ENCODE assay signal across 9 cellular contexts in the genomic region with DNA sequence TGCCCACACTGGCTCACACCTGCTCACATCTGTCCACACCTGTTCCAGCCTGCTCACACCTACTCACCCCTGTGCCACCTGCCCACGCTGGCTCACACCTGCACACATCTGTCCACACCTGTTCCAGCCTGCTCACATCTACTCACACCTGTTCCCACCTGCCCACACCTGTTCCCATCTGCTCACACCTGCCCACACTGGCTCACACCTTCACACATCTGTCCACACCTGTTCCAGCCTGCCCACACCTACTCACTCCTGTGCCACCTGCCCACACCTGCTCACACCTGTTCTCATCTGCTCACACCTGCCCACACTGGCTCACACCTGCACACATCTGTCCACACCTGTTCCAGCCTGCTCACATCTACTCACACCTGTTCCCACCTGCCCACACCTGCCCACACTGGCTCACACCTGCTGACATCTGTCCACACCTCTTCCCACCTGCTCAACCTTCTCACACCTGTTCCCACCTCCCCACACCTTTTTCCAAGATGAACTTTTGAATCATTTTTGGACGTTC. TPM values are rescaled to one million over a fixed set of nuclear protein-coding genes. Genes with fewer than 3 reads are reported as not detected.
DNase-seq lines count a peak whose midpoint lies in the region; ATAC-seq, FAIRE-seq and TF ChIP-seq lines count a peak whose summit lies in the region.
"Not testable (repeated sequence)": the region's sequence is repeated elsewhere in the genome, so short reads cannot be mapped to it uniquely, and the experiment has no call there.
"Had no signal": no experiment of that assay in that cellular context is flagged by ENCODE, and none has a peak within 500 bp of the region (broad histone marks: within the 10 kb centered on the region; RNA-seq: fewer than 3 reads in every experiment).

No MANE protein-coding gene starts in this region.

- not testable (repeated sequence) for BruUV-seq in K562 (replicated peaks; lab: Mats Ljungman, UMichigan)

- POLR2A ChIA-PET in CD8-positive, alpha-beta memory T cell (lab: Charles Lee); HEK293 (lab: Yijun Ruan, JAX); T-cell (lab: Charles Lee); naive thymus-derived CD4-positive, alpha-beta T cell (lab: Charles Lee): not testable (repeated sequence)
- POLR2A ChIA-PET in K562 (lab: Yijun Ruan, JAX) = interaction anchor here (0.8 kb wide), 1 partner anchor 33 kb away, joined by 3 read pairs; no protein-coding TSS in a partner anchor

- peak overlapping the region; percentile 40 for H3K23ac ChIP-seq in neuronal stem cell (ENCODE audit: low read depth, low read length, poor library complexity)

- H4K20me1 ChIP-seq in K562 (replicated peaks; ENCODE audit: control insufficient read depth, insufficient read depth, low read length) = peaks cover 38% of the 10 kb centered on the region

- not testable (repeated sequence) for H3K9me1 ChIP-seq in K562 (ENCODE audit: control insufficient read depth, insufficient read depth, low read length)

- H3K18ac ChIP-seq in neuronal stem cell (ENCODE audit: low read length) = not testable (repeated sequence)

- H3K4me1 ChIP-seq in CD8-positive, alpha-beta memory T cell (ENCODE audit: insufficient read depth, low read length) = peaks cover 12% of the 10 kb centered on the region
- H3K4me1 ChIP-seq in HEK293 (ENCODE audit: control insufficient read depth, insufficient read depth, low read length); neuronal stem cell (ENCODE audit: control insufficient read depth in 2 of 2, insufficient read depth in 1 of 2, low read depth in 1 of 2, low read length in 2 of 2): not testable (repeated sequence)
- peaks cover 0 to 28% of the 10 kb centered on the region in 2 experiments; a peak in 2 of 5 replicates for H3K4me1 ChIP-seq in K562 (replicated peaks in 1 of 2; ENCODE audit: control insufficient read depth in 2 of 2, insufficient read depth in 2 of 2, low read length in 2 of 2)
- H3K4me1 ChIP-seq in naive thymus-derived CD4-positive, alpha-beta T cell (ENCODE audit: control insufficient read depth in 2 of 2, insufficient read depth in 2 of 2, low read length in 2 of 2) = peaks cover 0 to 11% of the 10 kb centered on the region in 2 donors

- peaks cover 19 to 27% (median 25%) of the 10 kb centered on the region in 3 donors for H3K4me1 Mint-ChIP-seq in CD8-positive, alpha-beta memory T cell
- H3K4me1 Mint-ChIP-seq in T-cell = peaks cover 0 to 27% (median 14%) of the 10 kb centered on the region in 3 donors
- H3K4me1 Mint-ChIP-seq in glutamatergic neuron (ENCODE audit: low read depth, unreplicated experiment) = not testable (repeated sequence)
- peaks cover 0 to 15% (median 6%) of the 10 kb centered on the region in 7 donors for H3K4me1 Mint-ChIP-seq in naive thymus-derived CD4-positive, alpha-beta T cell

- FAIRE-seq in K562 (lab: Jason Lieb, UNC) = not testable (repeated sequence)

- not testable (repeated sequence) for H3K4me2 ChIP-seq in K562 (ENCODE audit: insufficient read depth, low read length); neuronal stem cell (ENCODE audit: insufficient read depth, low read length, poor library complexity, severe bottlenecking)

- in situ Hi-C loops in K562 (cut with MboI) = not testable (repeated sequence)

- not testable (repeated sequence) for H3K9ac ChIP-seq in K562 (ENCODE audit: insufficient read depth in 1 of 2, low read depth in 2 of 2, low read length in 2 of 2); neuronal stem cell (ENCODE audit: low read depth, low read length, poor library complexity)

- peaks cover 24 to 57% of the 10 kb centered on the region in 2 donors for H3K27me3 Mint-ChIP-seq in CD8-positive, alpha-beta memory T cell
- peaks cover 45 to 66% of the 10 kb centered on the region in 2 donors for H3K27me3 Mint-ChIP-seq in T-cell
- H3K27me3 Mint-ChIP-seq in glutamatergic neuron (ENCODE audit: unreplicated experiment) = peaks cover 20% of the 10 kb centered on the region
- H3K27me3 Mint-ChIP-seq in naive thymus-derived CD4-positive, alpha-beta T cell = peaks cover 46 to 54% (median 47%) of the 10 kb centered on the region in 5 donors

- not testable (repeated sequence) for H3K27ac ChIP-seq in CD8-positive, alpha-beta memory T cell (ENCODE audit: low read depth, low read length); HEK293 (ENCODE audit: extremely low read depth, low read depth, low read length); K562 (ENCODE audit: extremely low read depth, low read depth, low read length); naive thymus-derived CD4-positive, alpha-beta T cell (ENCODE audit: low read depth, low read length); neuronal stem cell (replicated peaks; ENCODE audit: low read length)

- H4K91ac ChIP-seq in neuronal stem cell (ENCODE audit: low read depth, low read length, poor library complexity) = not testable (repeated sequence)

- H3K9me3 Mint-ChIP-seq in CD8-positive, alpha-beta memory T cell; T-cell: not testable (repeated sequence)
- H3K9me3 Mint-ChIP-seq in glutamatergic neuron (ENCODE audit: unreplicated experiment) = peaks cover 23% of the 10 kb centered on the region
- H3K9me3 Mint-ChIP-seq in naive thymus-derived CD4-positive, alpha-beta T cell = peaks cover 0 to 14% (median 8%) of the 10 kb centered on the region in 11 donors

- not testable (repeated sequence) for H3K4ac ChIP-seq in neuronal stem cell (ENCODE audit: low read length)

- not testable (repeated sequence) for H4K8ac ChIP-seq in neuronal stem cell (ENCODE audit: low read depth, low read length)

- TF ChIP-seq EP300 in K562 (IDR thresholded peaks at IDR 0.05; ENCODE audit: low read length) = not testable (repeated sequence)

- H2BK12ac ChIP-seq in neuronal stem cell (ENCODE audit: low read length) = not testable (repeated sequence)

- H3K79me2 ChIP-seq in K562 (ENCODE audit: control insufficient read depth, insufficient read depth, low read length) = not testable (repeated sequence)

- TF ChIP-seq POLR2A in K562 (conservative IDR thresholded peaks at IDR 0.05) = not testable (repeated sequence)

- not testable (repeated sequence) for H3K79me1 ChIP-seq in neuronal stem cell (ENCODE audit: low read depth, low read length)

- H2BK15ac ChIP-seq in neuronal stem cell (ENCODE audit: low read length) = not testable (repeated sequence)

- WGBS in K562 (ENCODE audit: insufficient coverage, low coverage, missing lambda C conversion rate) = 0% methylated on average over 2 of the region's 2 CpGs
- no CpG with 5 or more reads among the region's 2 CpGs for WGBS in neuronal stem cell (ENCODE audit: extremely low coverage in 2 of 2, insufficient read length in 2 of 2, insufficient replicate concordance in 1 of 2), 2 donors

- H2AK5ac ChIP-seq in neuronal stem cell (ENCODE audit: low read depth, low read length) = not testable (repeated sequence)

- H3K4me3 Mint-ChIP-seq in CD8-positive, alpha-beta memory T cell = peak overlapping the region in 4 of 7 donors; percentile 47 to 77 (median 55)
- H3K4me3 Mint-ChIP-seq in T-cell = peak overlapping the region in 2 of 3 donors; percentile 29 to 60
- peak overlapping the region; percentile 53 for H3K4me3 Mint-ChIP-seq in glutamatergic neuron (ENCODE audit: unreplicated experiment)
- peak overlapping the region in 8 of 10 donors; percentile 6 to 74 (median 39) for H3K4me3 Mint-ChIP-seq in naive thymus-derived CD4-positive, alpha-beta T cell

- not testable (repeated sequence) for ATAC-seq in T-cell (replicated peaks in 1 of 4); K562; naive thymus-derived CD4-positive, alpha-beta T cell

- not testable (repeated sequence) for TF ChIP-seq RAD21 in K562 (CRISPR knock-in tag; conservative IDR thresholded peaks at IDR 0.05 in 1 of 2, IDR thresholded peaks at IDR 0.05 in 1 of 2)

- not testable (repeated sequence) for DNase-seq in CD8-positive, alpha-beta memory T cell; T-cell; K562 (ENCODE audit: extremely low read depth in 1 of 4, low spot score in 3 of 4); glutamatergic neuron; naive thymus-derived CD4-positive, alpha-beta T cell; neuronal stem cell (ENCODE audit: low spot score)

- H2AFZ ChIP-seq in K562 (ENCODE audit: low read depth, low read length); neuronal stem cell (ENCODE audit: low read length): not testable (repeated sequence)

- TF ChIP-seq CTCF in HEK293 (tag by site-specific recombination; IDR thresholded peaks at IDR 0.05); K562 (IDR thresholded peaks at IDR 0.05 in 2 of 3, conservative IDR thresholded peaks at IDR 0.05 in 1 of 3; ENCODE audit: insufficient read depth in 2 of 3, low read depth in 1 of 3, low read length in 3 of 3); glutamatergic neuron (IDR thresholded peaks at IDR 0.05; ENCODE audit: partially characterized antibody, unreplicated experiment): not testable (repeated sequence)

- peak overlapping the region in 1 of 8 donors; percentile 86 for H3K27ac Mint-ChIP-seq in CD8-positive, alpha-beta memory T cell
- H3K27ac Mint-ChIP-seq in T-cell = peak overlapping the region in 1 of 2 donors; percentile 16
- peak overlapping the region; percentile 81 for H3K27ac Mint-ChIP-seq in glutamatergic neuron (ENCODE audit: unreplicated experiment)
- peak overlapping the region in 3 of 9 donors; percentile 27 to 65 (median 28) for H3K27ac Mint-ChIP-seq in naive thymus-derived CD4-positive, alpha-beta T cell

- H3K36me3 ChIP-seq in CD8-positive, alpha-beta memory T cell (ENCODE audit: insufficient read depth, low read length); HEK293 (ENCODE audit: control insufficient read depth in 2 of 2, insufficient read depth in 1 of 2, low read length in 2 of 2); K562 (ENCODE audit: control insufficient read depth, insufficient read depth, low read length); naive thymus-derived CD4-positive, alpha-beta T cell (ENCODE audit: control insufficient read depth in 2 of 3, insufficient read depth in 3 of 3, low read length in 3 of 3); neuronal stem cell (replicated peaks in 1 of 2; ENCODE audit: control insufficient read depth in 2 of 2, insufficient read depth in 2 of 2, low read length in 2 of 2): not testable (repeated sequence)

- not testable (repeated sequence) for H3K4me3 ChIP-seq in CD8-positive, alpha-beta memory T cell (ENCODE audit: low read length); HEK293 (ENCODE audit: low read depth, low read length); K562; naive thymus-derived CD4-positive, alpha-beta T cell (ENCODE audit: low read length)
- H3K4me3 ChIP-seq in neuronal stem cell (ENCODE audit: low read length in 2 of 2) = peak overlapping the region in 1 of 2 donors; percentile 40

- H3K14ac ChIP-seq in neuronal stem cell (ENCODE audit: low read length) = not testable (repeated sequence)

- intact Hi-C loops in K562 (cut with micrococcal nuclease); naive thymus-derived CD4-positive, alpha-beta T cell (cut with micrococcal nuclease): not testable (repeated sequence)

- H3K36me3 Mint-ChIP-seq in CD8-positive, alpha-beta memory T cell; T-cell; glutamatergic neuron (ENCODE audit: unreplicated experiment); naive thymus-derived CD4-positive, alpha-beta T cell: not testable (repeated sequence)

- not testable (repeated sequence) for H3K9me3 ChIP-seq in CD8-positive, alpha-beta memory T cell (ENCODE audit: low read length); HEK293 (ENCODE audit: control insufficient read depth, insufficient read depth, low read depth, low read length); K562 (replicated peaks; ENCODE audit: control insufficient read depth, insufficient read depth, low read depth, low read length); naive thymus-derived CD4-positive, alpha-beta T cell (ENCODE audit: control insufficient read depth in 2 of 3, low read length in 3 of 3); neuronal stem cell (replicated peaks in 1 of 2; ENCODE audit: control insufficient read depth in 2 of 2, insufficient read depth in 1 of 2, low read depth in 1 of 2, low read length in 2 of 2)

- H2BK5ac ChIP-seq in neuronal stem cell (ENCODE audit: low read length) = not testable (repeated sequence)

- not testable (repeated sequence) for H2BK120ac ChIP-seq in neuronal stem cell (ENCODE audit: low read depth, low read length)

- peaks cover 20% of the 10 kb centered on the region for H3K27me3 ChIP-seq in CD8-positive, alpha-beta memory T cell (ENCODE audit: insufficient read depth, low read length, poor library complexity, severe bottlenecking)
- H3K27me3 ChIP-seq in K562 (ENCODE audit: control insufficient read depth in 2 of 2, insufficient read depth in 2 of 2, low read length in 2 of 2) = peaks cover 49 to 85% of the 10 kb centered on the region in 2 experiments; a peak in 4 of 5 replicates
- not testable (repeated sequence) for H3K27me3 ChIP-seq in naive thymus-derived CD4-positive, alpha-beta T cell (ENCODE audit: control insufficient read depth in 2 of 2, insufficient read depth in 2 of 2, low read length in 2 of 2)
- H3K27me3 ChIP-seq in neuronal stem cell (ENCODE audit: control insufficient read depth in 3 of 3, insufficient read depth in 3 of 3, low read depth in 1 of 3, low read length in 3 of 3) = peaks cover 9 to 72% (median 35%) of the 10 kb centered on the region in 3 experiments

- CTCF ChIA-PET in CD8-positive, alpha-beta memory T cell (lab: Charles Lee); T-cell (lab: Charles Lee); K562 (lab: Yijun Ruan, JAX; ENCODE audit: low intra/inter-chr PET ratio); naive thymus-derived CD4-positive, alpha-beta T cell (lab: Charles Lee): not testable (repeated sequence)
- CTCF ChIA-PET in HEK293 (lab: Yijun Ruan, JAX) = interaction anchor here (0.7 kb wide), 1 partner anchor 123 kb away, joined by 6 read pairs; no protein-coding TSS in a partner anchor

RNA-seq across cellular contexts. Expression of gene SLC6A19, which starts 43.9 kb away (rescaled TPM):
- not detected for total RNA-seq in CD8-positive, alpha-beta memory T cell
- not detected for polyA plus RNA-seq in CD8-positive, alpha-beta memory T cell
- total RNA-seq in T-cell = under 1 TPM in 1 of 5 donors, not detected in 4; 0.06 TPM
- total RNA-seq in K562 (2011; cell fraction: chromatin; rRNA removed; ENCODE audit: low replicate concordance) = 1.7 and 3.2 TPM in 2 replicates
- 2.1 and 2.2 TPM in 2 replicates for total RNA-seq in K562 (2011; cell fraction: nucleolus; rRNA removed)
- 1.5 and 1.6 TPM in 2 replicates for total RNA-seq in K562 (2011; cell fraction: nucleoplasm; rRNA removed)
- total RNA-seq in K562 (2014; rRNA removed) = 0.59 and 1.3 TPM in 2 replicates
- 0.26 and 0.47 TPM in 2 replicates for total RNA-seq in K562 (2014; rRNA removed; fragmentation: Illumina TruSeq; extraction: Trizol)
- 0.43 and 0.49 TPM in 2 replicates for total RNA-seq in K562 (2015; rRNA removed; fragmentation: Illumina TruSeq; extraction: Trizol)
- total RNA-seq in K562 (2021) = 1.3 and 1.6 TPM in 2 replicates
- 0.26 and 0.65 TPM in 2 replicates for polyA plus RNA-seq in K562 (2011; rRNA removed)
- polyA plus RNA-seq in K562 (2011; cell fraction: cytosol; rRNA removed) = 0.27 and 1.1 TPM in 2 replicates
- 1.4 and 5.0 TPM in 2 replicates for polyA plus RNA-seq in K562 (2011; cell fraction: nucleus; rRNA removed)
- 4.1 and 5.2 TPM in 2 replicates for polyA plus RNA-seq in K562 (2012)
- 0.74 and 1.1 TPM in 2 replicates for polyA plus RNA-seq in K562 (2014; fragmentation: Illumina TruSeq; extraction: Trizol)
- polyA plus RNA-seq in K562 (2014; fragmentation: Nextera tagmentation; extraction: Ambion mirVana) = under 1 TPM; 0.03 to 0.04 TPM
- 1.0 and 1.1 TPM in 2 replicates for polyA plus RNA-seq in K562 (2014; rRNA removed)
- polyA minus RNA-seq in K562 (2011; rRNA and poly(A)+ RNA removed) = 0.21 and 1.3 TPM in 2 replicates
- polyA minus RNA-seq in K562 (2011; cell fraction: cytosol; rRNA and poly(A)+ RNA removed) = 0.27 and 0.95 TPM in 2 replicates
- 0.22 and 0.67 TPM in 2 replicates for polyA minus RNA-seq in K562 (2011; cell fraction: nucleus; rRNA and poly(A)+ RNA removed)
- not detected for total RNA-seq in glutamatergic neuron (ENCODE audit: unreplicated experiment)
- total RNA-seq in naive thymus-derived CD4-positive, alpha-beta T cell = not detected
- polyA plus RNA-seq in naive thymus-derived CD4-positive, alpha-beta T cell = not detected
- polyA plus RNA-seq in neuronal stem cell (2013, experiment 1 of 2) = not detected
- polyA plus RNA-seq in neuronal stem cell (2013, experiment 2 of 2) = not detected
- total RNA-seq: HT-29 had no signal
- polyA plus RNA-seq: CD14-positive monocyte had no signal

RNA-seq across cellular contexts. Expression of gene SLC12A7, which starts 45.7 kb away (rescaled TPM):
- 1 to 10 TPM; 4.9 to 6.6 TPM for total RNA-seq in CD8-positive, alpha-beta memory T cell
- 20.0 TPM for polyA plus RNA-seq in CD8-positive, alpha-beta memory T cell
- total RNA-seq in T-cell = 10 to 100 TPM; 33.7 to 97.4 (median 41.2) TPM
- total RNA-seq in K562 (2011; cell fraction: chromatin; rRNA removed; ENCODE audit: low replicate concordance) = 13.6 and 46.2 TPM in 2 replicates
- total RNA-seq in K562 (2011; cell fraction: nucleolus; rRNA removed) = 15.9 and 26.2 TPM in 2 replicates
- total RNA-seq in K562 (2011; cell fraction: nucleoplasm; rRNA removed) = 8.9 and 10.9 TPM in 2 replicates
- 1.1 and 1.3 TPM in 2 replicates for total RNA-seq in K562 (2014; rRNA removed)
- total RNA-seq in K562 (2014; rRNA removed; fragmentation: Illumina TruSeq; extraction: Trizol) = 0.11 and 0.22 TPM in 2 replicates
- 0.51 and 0.53 TPM in 2 replicates for total RNA-seq in K562 (2015; rRNA removed; fragmentation: Illumina TruSeq; extraction: Trizol)
- total RNA-seq in K562 (2021) = 1.8 and 1.9 TPM in 2 replicates
- polyA plus RNA-seq in K562 (2011; rRNA removed) = 3.1 and 15.7 TPM in 2 replicates
- polyA plus RNA-seq in K562 (2011; cell fraction: cytosol; rRNA removed) = 5.3 and 11.3 TPM in 2 replicates
- 55.8 and 115 TPM in 2 replicates for polyA plus RNA-seq in K562 (2011; cell fraction: nucleus; rRNA removed)
- polyA plus RNA-seq in K562 (2012) = 1.2 and 3.8 TPM in 2 replicates
- 0.56 and 0.83 TPM in 2 replicates for polyA plus RNA-seq in K562 (2014; fragmentation: Illumina TruSeq; extraction: Trizol)
- under 1 TPM; 0.01 to 0.04 TPM for polyA plus RNA-seq in K562 (2014; fragmentation: Nextera tagmentation; extraction: Ambion mirVana)
- 0.73 and 1.0 TPM in 2 replicates for polyA plus RNA-seq in K562 (2014; rRNA removed)
- 2.5 and 9.1 TPM in 2 replicates for polyA minus RNA-seq in K562 (2011; rRNA and poly(A)+ RNA removed)
- 5.9 and 21.7 TPM in 2 replicates for polyA minus RNA-seq in K562 (2011; cell fraction: cytosol; rRNA and poly(A)+ RNA removed)
- 13.1 and 36.8 TPM in 2 replicates for polyA minus RNA-seq in K562 (2011; cell fraction: nucleus; rRNA and poly(A)+ RNA removed)
- total RNA-seq in glutamatergic neuron (ENCODE audit: unreplicated experiment) = 147 TPM
- total RNA-seq in naive thymus-derived CD4-positive, alpha-beta T cell = 100 to 1,000 TPM in 1 of 5 experiments, 10 to 100 TPM in 4; 45.3 to 101 (median 64.5) TPM
- polyA plus RNA-seq in naive thymus-derived CD4-positive, alpha-beta T cell = 10 to 100 TPM in 1 of 2 donors, 1 to 10 TPM in 1; 6.4 to 30.5 TPM
- 25.7 TPM for polyA plus RNA-seq in neuronal stem cell (2013, experiment 1 of 2)
- polyA plus RNA-seq in neuronal stem cell (2013, experiment 2 of 2) = 25.0 TPM
